Comparison of ENCODE assay signal across 22 cellular contexts in the genomic region with DNA sequence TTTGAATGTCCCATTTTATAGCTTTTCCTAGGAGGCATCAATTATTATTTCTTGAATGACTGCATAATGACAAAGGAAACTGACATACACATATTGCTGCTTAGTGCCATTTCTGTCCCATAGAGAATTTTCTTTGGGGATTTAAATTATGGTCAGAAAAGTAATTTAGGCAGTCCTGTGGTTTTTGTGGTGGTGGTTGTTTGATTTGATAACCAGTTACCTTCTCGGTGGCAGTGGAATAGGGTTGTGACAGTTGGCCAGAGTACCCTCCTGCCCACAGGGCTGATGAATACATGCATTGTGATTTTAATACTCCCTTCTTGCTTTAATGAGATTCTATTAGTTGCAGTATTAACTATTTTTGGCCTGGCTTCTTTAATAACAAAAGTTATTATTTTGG. TPM values are rescaled to one million over a fixed set of nuclear protein-coding genes. Genes with fewer than 3 reads are reported as not detected.
DNase-seq lines count a peak whose midpoint lies in the region; TF ChIP-seq lines count a peak whose summit lies in the region.
"Had no signal": no experiment of that assay in that cellular context is flagged by ENCODE, and none has a peak within 500 bp of the region (broad histone marks: within the 10 kb centered on the region; RNA-seq: fewer than 3 reads in every experiment).

No MANE protein-coding gene starts in this region.

- H3K9me3 Mint-ChIP-seq in activated T-helper 2 cell treated with anti-CD3 and anti-CD28 coated beads, Interferon-gamma antibody, Interleukin-2, Interleukin-4, amounts not matched to agents 10 μg/mL and 5 μg/mL and 100 μg/mL, durations not matched to agents 14 hours and 24 hours and 36 hours, result no peaks in the 10 kb centered on the region
- H3K9me3 Mint-ChIP-seq: CD4-positive, alpha-beta T cell had no signal

- WGBS in SK-N-SH (ENCODE audit: low lambda C conversion rate), result 73% methylated on average over 1 of the region's 1 CpG

- H3K9me3 ChIP-seq in SK-N-SH, result no peaks in the 10 kb centered on the region
- H3K9me3 ChIP-seq: BE2C, Caco-2 had no signal

- no peak overlapping the region for H3K9ac ChIP-seq in SK-N-SH

- CTCF ChIA-PET in SK-N-SH (lab: Yijun Ruan, JAX), result no interaction called here

- peaks cover 6% of the 10 kb centered on the region for H3K4me1 Mint-ChIP-seq in activated T-helper 2 cell treated with anti-CD3 and anti-CD28 coated beads, Interferon-gamma antibody, Interleukin-2, Interleukin-4, amounts not matched to agents 10 μg/mL and 5 μg/mL and 100 μg/mL, durations not matched to agents 14 hours and 24 hours and 36 hours (ENCODE audit: low read depth)

- DNase-seq in H4 (ENCODE audit: low spot score) (peak; percentile 39), NB4 (ENCODE audit: low read depth) (peak; percentile 21), RPMI7951 (ENCODE audit: low read depth) (peak; percentile 19), myocyte (ENCODE audit: low read depth) (peak; percentile 28), cerebellar cortex (ENCODE audit: low spot score) (no peak), NCI-H1930 (lab: John Stamatoyannopoulos, UW) (no peak), SK-N-SH (no peak)
- no peak for DNase-seq in activated T-helper 2 cell treated with anti-CD3 and anti-CD28 coated beads, Interferon-gamma antibody, Interleukin-2, Interleukin-4, amounts not matched to agents 10 μg/mL and 5 μg/mL and 100 μg/mL, durations not matched to agents 14 hours and 24 hours and 36 hours (ENCODE audit: low spot score)
- DNase-seq: BE2C; Caco-2; CD4-positive, alpha-beta T cell; DMS 273 treated with DMSO at 0.1 percent for 48 hours; DMS79 treated with DMSO at 0.1 percent for 48 hours; HCEC 1CT; NCI-H187; NCI-H2107; NK-92 treated with Interleukin-12 subunit alpha and Interleukin-12 subunit beta, amount 100 ng/mL, for 24 hours; Right ventricle myocardium superior; SW 1271 had no signal

- POLR2A ChIA-PET in SK-N-SH (lab: Yijun Ruan, JAX), result no interaction called here

- H3K4me3 ChIP-seq in NB4 (ENCODE audit: low read depth, low read length) (no peak overlapping the region), SK-N-SH (ENCODE audit: low read depth in 2 of 2, low read length in 1 of 2) (no peak overlapping the region)
- H3K4me3 ChIP-seq: K562 had no signal

- H4K20me1 ChIP-seq in SK-N-SH (ENCODE audit: insufficient read depth), result no peaks in the 10 kb centered on the region

- no peaks in the 10 kb centered on the region for H3K79me2 ChIP-seq in SK-N-SH (ENCODE audit: insufficient read depth)

- intact Hi-C loops in activated T-helper 2 cell treated with anti-CD3 and anti-CD28 coated beads, Interferon-gamma antibody, Interleukin-2, Interleukin-4, amounts not matched to agents 10 μg/mL and 5 μg/mL and 100 μg/mL, durations not matched to agents 14 hours and 24 hours and 36 hours (cut with micrococcal nuclease), result no loop called here

- H3K27ac ChIP-seq in SK-N-SH (ENCODE audit: low read depth in 2 of 2, low read length in 1 of 2), result no peak overlapping the region
- H3K27ac ChIP-seq: HL-60 had no signal

- no peak for TF ChIP-seq RAD21 in SK-N-SH (IDR thresholded peaks at IDR 0.05; ENCODE audit: low read length)

- no peak for TF ChIP-seq EP300 in SK-N-SH (IDR thresholded peaks at IDR 0.05; ENCODE audit: borderline replicate concordance in 1 of 2, low read depth in 1 of 2, low read length in 1 of 2)

- H2AFZ ChIP-seq in SK-N-SH (ENCODE audit: low read depth), result no peak overlapping the region

- peaks cover 0 to 6% of the 10 kb centered on the region in 2 experiments for H3K36me3 ChIP-seq in SK-N-SH (replicated peaks in 1 of 2; ENCODE audit: control insufficient read depth in 1 of 2, insufficient read depth in 2 of 2, low read length in 1 of 2)
- H3K36me3 ChIP-seq: BE2C had no signal

- no peaks in the 10 kb centered on the region for H3K9me2 ChIP-seq in SK-N-SH

- H3K27ac Mint-ChIP-seq in activated T-helper 2 cell treated with anti-CD3 and anti-CD28 coated beads, Interferon-gamma antibody, Interleukin-2, Interleukin-4, amounts not matched to agents 10 μg/mL and 5 μg/mL and 100 μg/mL, durations not matched to agents 14 hours and 24 hours and 36 hours, result no peak overlapping the region
- H3K27ac Mint-ChIP-seq: CD4-positive, alpha-beta T cell had no signal

- peaks cover 2% of the 10 kb centered on the region for H3K27me3 Mint-ChIP-seq in activated T-helper 2 cell treated with anti-CD3 and anti-CD28 coated beads, Interferon-gamma antibody, Interleukin-2, Interleukin-4, amounts not matched to agents 10 μg/mL and 5 μg/mL and 100 μg/mL, durations not matched to agents 14 hours and 24 hours and 36 hours (ENCODE audit: low read depth)

- H3F3A ChIP-seq in SK-N-SH (replicated peaks; ENCODE audit: insufficient read depth), result peaks cover 7% of the 10 kb centered on the region

- H3K4me3 Mint-ChIP-seq in activated T-helper 2 cell treated with anti-CD3 and anti-CD28 coated beads, Interferon-gamma antibody, Interleukin-2, Interleukin-4, amounts not matched to agents 10 μg/mL and 5 μg/mL and 100 μg/mL, durations not matched to agents 14 hours and 24 hours and 36 hours (ENCODE audit: low read depth), result no peak overlapping the region
- H3K4me3 Mint-ChIP-seq: CD4-positive, alpha-beta T cell had no signal

- no peaks in the 10 kb centered on the region for H3K27me3 ChIP-seq in SK-N-SH (ENCODE audit: insufficient read depth)
- H3K27me3 ChIP-seq: BE2C had no signal

- TF ChIP-seq CTCF in NB4 (IDR thresholded peaks at IDR 0.05; ENCODE audit: low read depth, low read length), result no peak
- no peak for TF ChIP-seq CTCF in SK-N-SH (IDR thresholded peaks at IDR 0.05)

- TF ChIP-seq POLR2A in NB4 (IDR thresholded peaks at IDR 0.05; ENCODE audit: extremely low read depth, insufficient read length), result no peak

- no peak overlapping the region for H3K4me2 ChIP-seq in SK-N-SH

- H3K4me1 ChIP-seq in SK-N-SH (ENCODE audit: control insufficient read depth in 1 of 2, insufficient read depth in 2 of 2, low read depth in 1 of 2, low read length in 1 of 2), result peaks cover 0 to 2% of the 10 kb centered on the region in 2 experiments; a peak in 1 of 4 replicates
- H3K4me1 ChIP-seq: BE2C, Caco-2 had no signal

- no peaks in the 10 kb centered on the region for H3K36me3 Mint-ChIP-seq in activated T-helper 2 cell treated with anti-CD3 and anti-CD28 coated beads, Interferon-gamma antibody, Interleukin-2, Interleukin-4, amounts not matched to agents 10 μg/mL and 5 μg/mL and 100 μg/mL, durations not matched to agents 14 hours and 24 hours and 36 hours (ENCODE audit: low read depth)

TF ChIP-seq in SK-N-SH, 30 proteins besides CTCF, POLR2A, EP300 and RAD21:
- TF ChIP-seq MEF2A (IDR thresholded peaks at IDR 0.05; ENCODE audit: borderline replicate concordance, low read depth) (no peak), RCOR1 (IDR thresholded peaks at IDR 0.05; ENCODE audit: low read length) (no peak), JUND (IDR thresholded peaks at IDR 0.05) (no peak), MXI1 (IDR thresholded peaks at IDR 0.05; ENCODE audit: low read depth, low read length) (no peak)
- TF ChIP-seq, protein P1, sequence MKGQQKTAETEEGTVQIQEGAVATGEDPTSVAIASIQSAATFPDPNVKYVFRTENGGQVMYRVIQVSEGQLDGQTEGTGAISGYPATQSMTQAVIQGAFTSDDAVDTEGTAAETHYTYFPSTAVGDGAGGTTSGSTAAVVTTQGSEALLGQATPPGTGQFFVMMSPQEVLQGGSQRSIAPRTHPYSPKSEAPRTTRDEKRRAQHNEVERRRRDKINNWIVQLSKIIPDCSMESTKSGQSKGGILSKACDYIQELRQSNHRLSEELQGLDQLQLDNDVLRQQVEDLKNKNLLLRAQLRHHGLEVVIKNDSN (IDR thresholded peaks at IDR 0.05; ENCODE audit: borderline replicate concordance, low read depth), result no peak

RNA-seq across cellular contexts. Expression of a gene that starts 6.6 kb away (rescaled TPM):
- total RNA-seq in H4 (2014; rRNA removed; shearing (Covaris generic)), result 114 and 120 TPM in 2 replicates
- 164 and 170 TPM in 2 replicates for total RNA-seq in RPMI7951 (2014; rRNA removed; shearing (Covaris generic))
- 64.9 and 87.6 TPM in 2 replicates for total RNA-seq in myocyte
- polyA plus RNA-seq in myocyte (2012), result 41.8 TPM
- 2.0 and 2.5 TPM in 2 replicates for total RNA-seq in activated T-helper 2 cell treated with anti-CD3 and anti-CD28 coated beads, Interferon-gamma antibody, Interleukin-2, Interleukin-4, amounts not matched to agents 10 μg/mL and 5 μg/mL and 100 μg/mL, durations not matched to agents 14 hours and 24 hours and 36 hours
- 69.5 and 91.3 TPM in 2 replicates for polyA plus RNA-seq in SK-N-SH (2012; rRNA removed)
- polyA plus RNA-seq in SK-N-SH (2012; cell fraction: cytosol; rRNA removed), result 93.6 and 102 TPM in 2 replicates
- 41.8 and 69.7 TPM in 2 replicates for polyA plus RNA-seq in SK-N-SH (2012; cell fraction: nucleus; rRNA removed)
- total RNA-seq: HT-29 had no signal

Comparison
In these comparisons a context has a peak if more than half of its experiments do, and no peak if none do; other contexts are left out.
1. DNase-seq: peak in H4 (single experiment), NB4 (single experiment), RPMI7951 (single experiment) and myocyte (single experiment); none in cerebellar cortex (single experiment), activated T-helper 2 cell treated with anti-CD3 and anti-CD28 coated beads, Interferon-gamma antibody, Interleukin-2, Interleukin-4, amounts not matched to agents 10 μg/mL and 5 μg/mL and 100 μg/mL, durations not matched to agents 14 hours and 24 hours and 36 hours (single experiment), NCI-H1930 (0 of 2) and SK-N-SH (single experiment).
2. RNA of a gene that starts 6.6 kb away (total RNA-seq): 164 to 170 TPM in RPMI7951, 114 to 120 TPM in H4 and 64.9 to 87.6 TPM in myocyte; 2.0 to 2.5 TPM in activated T-helper 2 cell treated with anti-CD3 and anti-CD28 coated beads, Interferon-gamma antibody, Interleukin-2, Interleukin-4, amounts not matched to agents 10 μg/mL and 5 μg/mL and 100 μg/mL, durations not matched to agents 14 hours and 24 hours and 36 hours; every median in the first group is over 10 times any median in the second.